ENCODE assay signal across 19 cellular contexts in genomic region chr5:119814655-119815054, GRCh38.
DNase-seq lines count a peak whose midpoint lies in the region; ATAC-seq, FAIRE-seq and TF ChIP-seq lines count a peak whose summit lies in the region.
"Had no signal": no experiment of that assay in that cellular context is flagged by ENCODE, and none has a peak within 500 bp of the region (broad histone marks: within the 10 kb centered on the region; RNA-seq: fewer than 3 reads in every experiment).

No MANE protein-coding gene starts in this region.

- no peak overlapping the region for H3K14ac ChIP-seq in H1 (ENCODE audit: insufficient read length)

- DNase-seq in DND-41, result no peak
- peak; percentile 6 for DNase-seq in ELF-1 (ENCODE audit: low read depth, low spot score)
- peak; percentile 44 for DNase-seq in NCI-H69 (lab: John Stamatoyannopoulos, UW)
- no peak for DNase-seq in H1 (ENCODE audit: low read depth in 1 of 2, low spot score in 2 of 2)
- DNase-seq in NCI-H1105 (lab: John Stamatoyannopoulos, UW), result no peak
- no peak for DNase-seq in iPS-NIHi7 (ENCODE audit: extremely low spot score)
- DNase-seq: AML-193; CD4-positive, alpha-beta T cell; DMS153; DMS79; GOT3; H9 had no signal

- no peak overlapping the region for H3K27ac ChIP-seq in DND-41 (ENCODE audit: low read length)
- no peak overlapping the region for H3K27ac ChIP-seq in H1 (ENCODE audit: low read depth, low read length)
- H3K27ac ChIP-seq: A549, C4-2B had no signal

- H3K79me2 ChIP-seq in DND-41 (ENCODE audit: insufficient read depth, low read length) (no peaks in the 10 kb centered on the region), H1 (ENCODE audit: control insufficient read depth in 1 of 2, insufficient read depth in 2 of 2, low read length in 2 of 2) (no peaks in the 10 kb centered on the region)

- no peak overlapping the region for H2BK120ac ChIP-seq in H1 (replicated peaks; ENCODE audit: low read depth, low read length)

- no peak for FAIRE-seq in H1 (lab: Jason Lieb, UNC)
- FAIRE-seq: A549, GM12892, GM18507, K562 had no signal

- no peak overlapping the region for H3K4ac ChIP-seq in H1 (replicated peaks; ENCODE audit: insufficient read length, low read depth, low read length)

- H3K27me3 ChIP-seq in DND-41 (ENCODE audit: insufficient read depth, low read length, poor library complexity), result no peaks in the 10 kb centered on the region
- H3K27me3 ChIP-seq in H1 (replicated peaks in 1 of 4; ENCODE audit: control insufficient read depth in 3 of 4, extremely low read depth in 1 of 4, insufficient read depth in 3 of 4, low read length in 3 of 4), result no peaks in the 10 kb centered on the region

- no peaks in the 10 kb centered on the region for H3K23me2 ChIP-seq in H1 (ENCODE audit: low read depth, low read length)

- CTCF ChIA-PET in H1 (lab: Charles Lee; ENCODE audit: partially characterized antibody), result interaction anchor here (1.2 to 1.4 kb wide), 2 partner anchors 50 to 414 kb away, joined by 3 to 4 read pairs; no protein-coding TSS in a partner anchor

- TF ChIP-seq CTCF in DND-41 (IDR thresholded peaks at IDR 0.05; ENCODE audit: borderline replicate concordance, extremely low read depth, low read length, poor library complexity, severe bottlenecking) (no peak), H1 (IDR thresholded peaks at IDR 0.05; ENCODE audit: control extremely low read depth in 1 of 3, insufficient read depth in 1 of 3, low read depth in 1 of 3, low read length in 3 of 3) (no peak)

- TF ChIP-seq RAD21 in H1 (IDR thresholded peaks at IDR 0.05 in 1 of 2, conservative IDR thresholded peaks at IDR 0.05 in 1 of 2; ENCODE audit: low read depth in 2 of 2, low read length in 2 of 2), result no peak

- H3K4me1 ChIP-seq in DND-41 (ENCODE audit: insufficient read depth, low read length), result no peaks in the 10 kb centered on the region
- H3K4me1 ChIP-seq in H1 (replicated peaks in 1 of 4; ENCODE audit: control insufficient read depth in 3 of 4, insufficient read depth in 4 of 4, low read length in 3 of 4), result no peaks in the 10 kb centered on the region
- H3K4me1 ChIP-seq: A549 had no signal

- H3K23ac ChIP-seq in H1 (ENCODE audit: insufficient read length), result no peak overlapping the region

- no peak overlapping the region for H2BK12ac ChIP-seq in H1 (ENCODE audit: low read depth, low read length)

- H2AK5ac ChIP-seq in H1 (ENCODE audit: low read depth, low read length), result no peak overlapping the region

- H2AFZ ChIP-seq in DND-41 (ENCODE audit: low read depth, low read length) (peak overlapping the region; percentile 28; the same call in 1 of the 2 replicates), H1 (ENCODE audit: low read length) (peak overlapping the region; percentile 90; the same call in 1 of the 2 replicates)

- POLR2A ChIA-PET in H1 (lab: Charles Lee; ENCODE audit: partially characterized antibody), result no interaction called here

- H3K4me2 ChIP-seq in DND-41 (ENCODE audit: insufficient read depth, low read length) (no peak overlapping the region), H1 (ENCODE audit: insufficient read depth in 1 of 2, low read depth in 2 of 2, low read length in 2 of 2) (no peak overlapping the region)
- H3K4me2 ChIP-seq: A549 had no signal

- H3K36me3 ChIP-seq in DND-41 (ENCODE audit: insufficient read depth, low read length), result no peaks in the 10 kb centered on the region
- no peaks in the 10 kb centered on the region for H3K36me3 ChIP-seq in H1 (ENCODE audit: control insufficient read depth in 2 of 4, insufficient read depth in 4 of 4, low read length in 3 of 4)

- no peak for TF ChIP-seq POLR2A in H1 (IDR thresholded peaks at IDR 0.05; ENCODE audit: control extremely low read depth in 1 of 2, low read depth in 2 of 2, low read length in 2 of 2)

- H3K56ac ChIP-seq in H1 (replicated peaks; ENCODE audit: insufficient read length, low read depth, low read length), result no peak overlapping the region

- H4K20me1 ChIP-seq in DND-41 (ENCODE audit: insufficient read depth, low read length) (no peaks in the 10 kb centered on the region), H1 (replicated peaks in 1 of 2; ENCODE audit: control insufficient read depth in 1 of 2, insufficient read depth in 2 of 2, low read length in 2 of 2) (no peaks in the 10 kb centered on the region)

- no peak for ATAC-seq in DND-41 (ENCODE audit: insufficient read depth, low read depth)
- ATAC-seq in GM21786 (IDR thresholded peaks at IDR 0.05; ENCODE audit: unreplicated experiment), result no peak
- ATAC-seq in HG02852 (IDR thresholded peaks at IDR 0.05; ENCODE audit: unreplicated experiment), result no peak
- ATAC-seq: A549, K562 had no signal

- TF ChIP-seq EP300 in H1 (IDR thresholded peaks at IDR 0.05; ENCODE audit: borderline replicate concordance in 1 of 2, low read depth in 2 of 2, low read length in 2 of 2), result no peak

- no peak overlapping the region for H4K5ac ChIP-seq in H1 (ENCODE audit: insufficient read length, low read depth, low read length)

- H2BK20ac ChIP-seq in H1 (ENCODE audit: low read length), result no peak overlapping the region

- no peak overlapping the region for H3K18ac ChIP-seq in H1 (ENCODE audit: extremely low read depth, low read length)

- no peaks in the 10 kb centered on the region for H3K9me3 ChIP-seq in DND-41 (ENCODE audit: insufficient read depth, low read length, severe bottlenecking)
- no peaks in the 10 kb centered on the region for H3K9me3 ChIP-seq in H1 (ENCODE audit: insufficient read depth in 2 of 2, low read depth in 1 of 2, low read length in 1 of 2)
- H3K9me3 ChIP-seq: A549 had no signal

- H3K9ac ChIP-seq in DND-41 (ENCODE audit: low read depth, low read length) (no peak overlapping the region), H1 (replicated peaks in 1 of 4; ENCODE audit: extremely low read depth in 1 of 4, low read depth in 3 of 4, low read length in 3 of 4) (no peak overlapping the region; a peak in 1 of 7 replicates)

- H2BK15ac ChIP-seq in H1 (ENCODE audit: low read length), result no peak overlapping the region

- WGBS in H1 (ENCODE audit: extremely low coverage in 1 of 2, insufficient coverage in 1 of 2, insufficient read length in 1 of 2, insufficient replicate concordance in 2 of 2, low coverage in 1 of 2, low lambda C conversion rate in 2 of 2, missing lambda C conversion rate in 1 of 2), 2 experiments, result 89% methylated on average over 6 of the region's 6 CpGs; no CpG with 5 or more reads in 1 of the 2 experiments

- H3K4me3 ChIP-seq in DND-41 (ENCODE audit: low read depth in 1 of 2, low read length in 2 of 2), result no peak overlapping the region
- no peak overlapping the region for H3K4me3 ChIP-seq in H1 (ENCODE audit: extremely low read depth in 1 of 4, insufficient read depth in 2 of 4, low read depth in 3 of 4, low read length in 4 of 4)
- H3K4me3 ChIP-seq: A549, K562 had no signal

- no peak overlapping the region for H4K8ac ChIP-seq in H1 (ENCODE audit: extremely low read depth, insufficient read depth, low read length)

- no peaks in the 10 kb centered on the region for H3K79me1 ChIP-seq in H1 (ENCODE audit: low read depth, low read length)

- H2BK5ac ChIP-seq in H1 (ENCODE audit: low read depth, low read length), result no peak overlapping the region

- no peak overlapping the region for H4K91ac ChIP-seq in H1 (replicated peaks; ENCODE audit: insufficient read length, low read length)

TF ChIP-seq in H1, 55 proteins besides CTCF, POLR2A, EP300 and RAD21:
- no peak for TF ChIP-seq KDM1A (IDR thresholded peaks at IDR 0.05; ENCODE audit: borderline replicate concordance, low read length)
- TF ChIP-seq ZNF274 (IDR thresholded peaks at IDR 0.05; ENCODE audit: borderline replicate concordance, extremely low read depth, low read length), result no peak
- no peak for TF ChIP-seq POU5F1 (IDR thresholded peaks at IDR 0.05; ENCODE audit: low read depth, low read length)

Comparison
In these comparisons a context has a peak if more than half of its experiments do, and no peak if none do; other contexts are left out.
1. DNase-seq: peak in ELF-1 (single experiment) and NCI-H69 (single experiment); none in DND-41 (single experiment), H1 (0 of 2), NCI-H1105 (single experiment) and iPS-NIHi7 (single experiment).